ENCODE assay signal across 8 cellular contexts in genomic region chr12:126784328-126784921, GRCh38.
DNase-seq lines count a peak whose midpoint lies in the region; ATAC-seq and TF ChIP-seq lines count a peak whose summit lies in the region.

No MANE protein-coding gene starts in this region.

- TF ChIP-seq CTCF in epithelial cell of proximal tubule (conservative IDR thresholded peaks at IDR 0.05; ENCODE audit: low read depth, low read length): peak; percentile 73
- peak; percentile 79 for TF ChIP-seq CTCF in osteoblast (IDR thresholded peaks at IDR 0.05; ENCODE audit: extremely low read depth, low read depth, low read length)

- H3K4me3 ChIP-seq in epithelial cell of proximal tubule (ENCODE audit: low read depth, low read length): no peak overlapping the region
- H3K4me3 ChIP-seq in osteoblast (ENCODE audit: insufficient read depth, low read length): no peak overlapping the region

- ATAC-seq in SK-N-SH treated with all-trans-retinoic acid at 6 μM for 48 hours: peak; percentile 82
- ATAC-seq in GM18870 (IDR thresholded peaks at IDR 0.05; ENCODE audit: unreplicated experiment): no peak
- no peak for ATAC-seq in GM18520 (IDR thresholded peaks at IDR 0.05; ENCODE audit: unreplicated experiment)

- TF ChIP-seq RAD21 in Ishikawa (IDR thresholded peaks at IDR 0.05; ENCODE audit: low read depth): 0 out of 2 replicates have a peak, but pooled peaks have one; percentile 8

- no peaks in the 10 kb centered on the region for H4K20me1 ChIP-seq in osteoblast (ENCODE audit: insufficient read depth, low read length)

- H3K4me1 ChIP-seq in osteoblast (ENCODE audit: insufficient read depth, low read length): no peaks in the 10 kb centered on the region

- no peak overlapping the region for H2AFZ ChIP-seq in osteoblast (ENCODE audit: low read length)

- no peak overlapping the region for H3K4me2 ChIP-seq in osteoblast (ENCODE audit: insufficient read depth, low read length)

- H3K36me3 ChIP-seq in osteoblast (ENCODE audit: insufficient read depth, low read length): no peaks in the 10 kb centered on the region

- peak; percentile 28 for DNase-seq in EH (ENCODE audit: low read depth)
- DNase-seq in epithelial cell of proximal tubule (ENCODE audit: low read depth): no peak
- DNase-seq in osteoblast (ENCODE audit: insufficient read length, low spot score, missing footprints): no peak
- DNase-seq in HCEC 1CT: no peak

- no peak for TF ChIP-seq EP300 in Ishikawa (IDR thresholded peaks at IDR 0.05; ENCODE audit: borderline replicate concordance)

- no peaks in the 10 kb centered on the region for H3K79me2 ChIP-seq in osteoblast (ENCODE audit: insufficient read depth, low read length)

- no peaks in the 10 kb centered on the region for H3K27me3 ChIP-seq in osteoblast (ENCODE audit: insufficient read depth, low read length)

- no peak overlapping the region for H3K27ac ChIP-seq in osteoblast (ENCODE audit: low read depth, low read length)

- H3K9me3 ChIP-seq in osteoblast (ENCODE audit: low read depth, low read length): no peaks in the 10 kb centered on the region

TF ChIP-seq in Ishikawa, 13 proteins besides CTCF, POLR2A, EP300 and RAD21:
- TF ChIP-seq TAF1 (IDR thresholded peaks at IDR 0.05; ENCODE audit: low read depth) (no peak), CREB1 (IDR thresholded peaks at IDR 0.05; ENCODE audit: low read depth) (no peak), YY1 (IDR thresholded peaks at IDR 0.05; ENCODE audit: low read depth) (no peak), CEBPB (IDR thresholded peaks at IDR 0.05) (no peak), TEAD4 (IDR thresholded peaks at IDR 0.05) (no peak), NFIC (IDR thresholded peaks at IDR 0.05) (no peak), TCF12 (IDR thresholded peaks at IDR 0.05; ENCODE audit: low read depth) (no peak)

TF ChIP-seq in SK-N-SH treated with all-trans-retinoic acid at 6 μM for 48 hours, 23 proteins besides CTCF, POLR2A, EP300 and RAD21:
- no peak for TF ChIP-seq ARNTL (CRISPR knock-in tag; IDR thresholded peaks at IDR 0.05; ENCODE audit: borderline replicate concordance, low read depth)
- no peak for TF ChIP-seq GLIS3 (CRISPR knock-in tag; IDR thresholded peaks at IDR 0.05)
- TF ChIP-seq CSDC2 (CRISPR knock-in tag; IDR thresholded peaks at IDR 0.05): no peak
- no peak for TF ChIP-seq ZFP3 (CRISPR knock-in tag; IDR thresholded peaks at IDR 0.05)
- TF ChIP-seq OSR1 (CRISPR knock-in tag; IDR thresholded peaks at IDR 0.05): no peak
